20 cellular contexts compared by ENCODE assay signal in the genomic region with DNA sequence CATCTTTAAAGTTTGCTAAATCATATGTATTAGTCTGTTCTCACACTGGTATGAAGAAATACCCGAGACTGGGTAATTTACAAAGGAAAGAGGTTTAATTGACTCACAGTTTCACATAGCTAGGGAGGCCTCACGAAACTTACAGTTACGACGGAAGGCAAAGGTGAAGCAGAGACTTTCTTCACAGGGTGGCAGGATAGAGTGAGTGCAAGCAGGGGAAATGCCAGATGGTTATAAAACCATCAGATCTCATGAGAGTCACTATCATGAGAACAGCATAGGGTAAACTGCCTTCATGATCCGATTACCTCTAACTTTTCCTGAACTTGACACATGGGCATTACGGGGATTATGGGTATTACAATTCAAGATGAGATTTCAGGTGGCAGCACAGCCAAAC.
DNase-seq lines count a peak whose midpoint lies in the region; ATAC-seq, FAIRE-seq and TF ChIP-seq lines count a peak whose summit lies in the region.
"Had no signal": no experiment of that assay in that cellular context is flagged by ENCODE, and none has a peak within 500 bp of the region (broad histone marks: within the 10 kb centered on the region; RNA-seq: fewer than 3 reads in every experiment).

No MANE protein-coding gene starts in this region.

- TF ChIP-seq RAD21 in H1 (IDR thresholded peaks at IDR 0.05 in 1 of 2, conservative IDR thresholded peaks at IDR 0.05 in 1 of 2; ENCODE audit: low read depth in 2 of 2, low read length in 2 of 2), result no peak

- no peak overlapping the region for H3K4me3 ChIP-seq in H1 (ENCODE audit: extremely low read depth in 1 of 4, insufficient read depth in 2 of 4, low read depth in 3 of 4, low read length in 4 of 4)
- H3K4me3 ChIP-seq: SJCRH30 had no signal

- no peak overlapping the region for H2BK20ac ChIP-seq in H1 (ENCODE audit: low read length)

- H3K4me2 ChIP-seq in H1 (ENCODE audit: insufficient read depth in 1 of 2, low read depth in 2 of 2, low read length in 2 of 2), result no peak overlapping the region

- H3K9me3 ChIP-seq in H1 (ENCODE audit: insufficient read depth in 2 of 2, low read depth in 1 of 2, low read length in 1 of 2), result no peaks in the 10 kb centered on the region
- H3K9me3 ChIP-seq: BE2C, SJCRH30 had no signal

- H3K79me1 ChIP-seq in H1 (ENCODE audit: low read depth, low read length), result no peaks in the 10 kb centered on the region

- H3K27me3 Mint-ChIP-seq in HFFc6 (ENCODE audit: insufficient read depth), result no peaks in the 10 kb centered on the region

- DNase-seq in D341Med (ENCODE audit: low spot score), result peak; percentile 25
- no peak for DNase-seq in HFFc6
- DNase-seq in NCI-H82 (lab: John Stamatoyannopoulos, UW), result peak; percentile 96
- no peak for DNase-seq in H1 (ENCODE audit: low read depth in 1 of 2, low spot score in 2 of 2)
- no peak for DNase-seq in GM03348 (ENCODE audit: low spot score)
- DNase-seq in A172 (ENCODE audit: low spot score), result no peak
- DNase-seq: BE2C, DND-41, H7, MM.1S, NCI-H1105, NCI-H146, NCI-H2029, NCI-H526 treated with DMSO at 0.1 percent for 48 hours, SJCRH30, T-helper 1 cell had no signal

- no peak overlapping the region for H2BK5ac ChIP-seq in H1 (ENCODE audit: low read depth, low read length)

- no peak for ATAC-seq in HG03097 (IDR thresholded peaks at IDR 0.05; ENCODE audit: low FRiP score, unreplicated experiment)
- ATAC-seq: Panc1 had no signal

- no peak overlapping the region for H3K18ac ChIP-seq in H1 (ENCODE audit: extremely low read depth, low read length)

- H3K36me3 ChIP-seq in H1 (ENCODE audit: control insufficient read depth in 2 of 4, insufficient read depth in 4 of 4, low read length in 3 of 4), result no peaks in the 10 kb centered on the region
- H3K36me3 ChIP-seq: BE2C, SJCRH30 had no signal

- H2AK5ac ChIP-seq in H1 (ENCODE audit: low read depth, low read length), result no peak overlapping the region

- no peaks in the 10 kb centered on the region for H3K27me3 ChIP-seq in H1 (replicated peaks in 1 of 4; ENCODE audit: control insufficient read depth in 3 of 4, extremely low read depth in 1 of 4, insufficient read depth in 3 of 4, low read length in 3 of 4)
- H3K27me3 ChIP-seq: BE2C, SJCRH30 had no signal

- H3K23ac ChIP-seq in H1 (ENCODE audit: insufficient read length), result no peak overlapping the region

- no peaks in the 10 kb centered on the region for H3K4me1 ChIP-seq in H1 (replicated peaks in 1 of 4; ENCODE audit: control insufficient read depth in 3 of 4, insufficient read depth in 4 of 4, low read length in 3 of 4)
- H3K4me1 ChIP-seq: BE2C, SJCRH30 had no signal

- no peak overlapping the region for H3K9ac ChIP-seq in H1 (replicated peaks in 1 of 4; ENCODE audit: extremely low read depth in 1 of 4, low read depth in 3 of 4, low read length in 3 of 4)

- no peak overlapping the region; the same call in 1 of the 2 replicates for H3K4me3 Mint-ChIP-seq in HFFc6

- no peaks in the 10 kb centered on the region for H3K23me2 ChIP-seq in H1 (ENCODE audit: low read depth, low read length)

- H2BK120ac ChIP-seq in H1 (replicated peaks; ENCODE audit: low read depth, low read length), result no peak overlapping the region

- H3K27ac ChIP-seq in H1 (ENCODE audit: low read depth, low read length), result no peak overlapping the region
- H3K27ac ChIP-seq: SJCRH30 had no signal

- 85% methylated on average over 6 of the region's 6 CpGs; no CpG with 5 or more reads in 1 of the 2 experiments for WGBS in H1 (ENCODE audit: extremely low coverage in 1 of 2, insufficient coverage in 1 of 2, insufficient read length in 1 of 2, insufficient replicate concordance in 2 of 2, low coverage in 1 of 2, low lambda C conversion rate in 2 of 2, missing lambda C conversion rate in 1 of 2), 2 experiments

- no peak overlapping the region for H4K5ac ChIP-seq in H1 (ENCODE audit: insufficient read length, low read depth, low read length)

- peaks cover 11% of the 10 kb centered on the region for H3K4me1 Mint-ChIP-seq in HFFc6 (ENCODE audit: low read depth)

- H3K4ac ChIP-seq in H1 (replicated peaks; ENCODE audit: insufficient read length, low read depth, low read length), result no peak overlapping the region

- H4K8ac ChIP-seq in H1 (ENCODE audit: extremely low read depth, insufficient read depth, low read length), result no peak overlapping the region

- peaks cover 10% of the 10 kb centered on the region for H3K9me3 Mint-ChIP-seq in HFFc6

- CTCF ChIA-PET in H1 (lab: Charles Lee; ENCODE audit: partially characterized antibody), result no interaction called here

- no peak for TF ChIP-seq POLR2A in H1 (IDR thresholded peaks at IDR 0.05; ENCODE audit: control extremely low read depth in 1 of 2, low read depth in 2 of 2, low read length in 2 of 2)

- H3K27ac Mint-ChIP-seq in HFFc6, result peak overlapping the region; percentile 22; the same call in 1 of the 2 replicates

- 0 out of 2 replicates have a peak overlapping the region, but pooled peaks have one; percentile 24 for H2AFZ ChIP-seq in H1 (ENCODE audit: low read length)

- no peaks in the 10 kb centered on the region for H3K79me2 ChIP-seq in H1 (ENCODE audit: control insufficient read depth in 1 of 2, insufficient read depth in 2 of 2, low read length in 2 of 2)

- H3K36me3 Mint-ChIP-seq in HFFc6 (ENCODE audit: low read depth), result peaks cover 5% of the 10 kb centered on the region; the same call in 1 of the 2 replicates

- FAIRE-seq in H1 (lab: Jason Lieb, UNC), result no peak
- FAIRE-seq: GM12892, GM19239 had no signal

- no peak overlapping the region for H2BK12ac ChIP-seq in H1 (ENCODE audit: low read depth, low read length)

- H4K91ac ChIP-seq in H1 (replicated peaks; ENCODE audit: insufficient read length, low read length), result no peak overlapping the region

- no peak for TF ChIP-seq EP300 in H1 (IDR thresholded peaks at IDR 0.05; ENCODE audit: borderline replicate concordance in 1 of 2, low read depth in 2 of 2, low read length in 2 of 2)

- no peaks in the 10 kb centered on the region for H4K20me1 ChIP-seq in H1 (replicated peaks in 1 of 2; ENCODE audit: control insufficient read depth in 1 of 2, insufficient read depth in 2 of 2, low read length in 2 of 2)

- POLR2A ChIA-PET in H1 (lab: Charles Lee; ENCODE audit: partially characterized antibody), result interaction anchor here (0.7 kb wide), 1 partner anchor 54 kb away, joined by 3 read pairs; no protein-coding TSS in a partner anchor

- H2BK15ac ChIP-seq in H1 (ENCODE audit: low read length), result no peak overlapping the region

- H3K56ac ChIP-seq in H1 (replicated peaks; ENCODE audit: insufficient read length, low read depth, low read length), result no peak overlapping the region

- H3K14ac ChIP-seq in H1 (ENCODE audit: insufficient read length), result no peak overlapping the region

- no peak for TF ChIP-seq CTCF in HFFc6 (IDR thresholded peaks at IDR 0.05)
- no peak for TF ChIP-seq CTCF in H1 (IDR thresholded peaks at IDR 0.05; ENCODE audit: control extremely low read depth in 1 of 3, insufficient read depth in 1 of 3, low read depth in 1 of 3, low read length in 3 of 3)

TF ChIP-seq in H1, 55 proteins besides CTCF, POLR2A, EP300 and RAD21:
- TF ChIP-seq TBP (IDR thresholded peaks at IDR 0.05; ENCODE audit: low read depth, low read length) (no peak), SIRT6 (IDR thresholded peaks at IDR 0.05; ENCODE audit: low read length) (no peak), JUND (IDR thresholded peaks at IDR 0.05; ENCODE audit: low read length) (no peak), GABPA (IDR thresholded peaks at IDR 0.05; ENCODE audit: borderline replicate concordance, insufficient read depth, low read length) (no peak), KDM1A (IDR thresholded peaks at IDR 0.05; ENCODE audit: borderline replicate concordance, low read length) (no peak), TCF12 (IDR thresholded peaks at IDR 0.05; ENCODE audit: low read depth, low read length) (no peak), SRF (IDR thresholded peaks at IDR 0.05; ENCODE audit: low read depth, low read length) (no peak), MAFK (IDR thresholded peaks at IDR 0.05; ENCODE audit: low read depth, low read length) (no peak), NRF1 (IDR thresholded peaks at IDR 0.05; ENCODE audit: low read depth, low read length) (no peak), BRCA1 (IDR thresholded peaks at IDR 0.05; ENCODE audit: low read depth, low read length) (no peak)
- TF ChIP-seq, protein P1, sequence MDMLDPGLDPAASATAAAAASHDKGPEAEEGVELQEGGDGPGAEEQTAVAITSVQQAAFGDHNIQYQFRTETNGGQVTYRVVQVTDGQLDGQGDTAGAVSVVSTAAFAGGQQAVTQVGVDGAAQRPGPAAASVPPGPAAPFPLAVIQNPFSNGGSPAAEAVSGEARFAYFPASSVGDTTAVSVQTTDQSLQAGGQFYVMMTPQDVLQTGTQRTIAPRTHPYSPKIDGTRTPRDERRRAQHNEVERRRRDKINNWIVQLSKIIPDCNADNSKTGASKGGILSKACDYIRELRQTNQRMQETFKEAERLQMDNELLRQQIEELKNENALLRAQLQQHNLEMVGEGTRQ (IDR thresholded peaks at IDR 0.05; ENCODE audit: low read length), result no peak

Comparison
In these comparisons a context has a peak if more than half of its experiments do, and no peak if none do; other contexts are left out.
1. DNase-seq: peak in D341Med (single experiment) and NCI-H82 (single experiment); none in HFFc6 (single experiment), H1 (0 of 2), GM03348 (single experiment) and A172 (single experiment).